In the genomic region with DNA sequence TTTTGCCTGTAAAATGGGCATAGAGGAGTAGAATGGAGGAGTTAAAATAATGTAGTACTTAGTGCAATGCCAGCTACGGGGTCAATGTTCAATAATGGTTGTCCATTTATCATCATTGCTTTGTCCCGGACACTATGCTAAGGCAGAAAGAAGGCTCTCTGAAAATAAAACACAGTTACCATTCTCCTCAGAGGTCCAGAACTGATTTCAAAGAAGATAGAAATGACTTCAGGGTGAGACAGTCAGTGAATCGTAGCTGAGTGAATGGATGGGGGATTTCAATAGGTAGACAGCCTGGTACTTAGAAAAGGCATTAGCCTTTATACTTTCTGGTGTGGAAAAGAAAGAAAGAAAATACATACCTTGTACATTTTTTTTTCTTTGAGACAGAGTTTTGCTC, we compare ENCODE assay signal across 1 cellular context.
TF ChIP-seq lines count a peak whose summit lies in the region.

No MANE protein-coding gene starts in this region.

TF ChIP-seq in IMR-90, 13 proteins besides CTCF, POLR2A, EP300 and RAD21:
- no peak for TF ChIP-seq CEBPB (IDR thresholded peaks at IDR 0.05; ENCODE audit: low read depth, low read length)
